ENCODE assay signal across 1 cellular context in genomic region chr17:75086496-75087181, GRCh38.
TF ChIP-seq lines count a peak whose summit lies in the region.

No MANE protein-coding gene starts in this region.

TF ChIP-seq in A549, 52 proteins besides CTCF, POLR2A, EP300 and RAD21 (continued from another document):
- TF ChIP-seq ATOH8 (CRISPR knock-in tag; IDR thresholded peaks at IDR 0.05; ENCODE audit: low read depth): no peak
- TF ChIP-seq BHLHE40 (IDR thresholded peaks at IDR 0.05; ENCODE audit: low read depth, low read length): no peak
- TF ChIP-seq ZNF302 (CRISPR knock-in tag; IDR thresholded peaks at IDR 0.05): no peak
- TF ChIP-seq MAFK (IDR thresholded peaks at IDR 0.05; ENCODE audit: partially characterized antibody): no peak
- peak; percentile 12; the same call in 1 of the 2 replicates for TF ChIP-seq HOXB13 (CRISPR knock-in tag; IDR thresholded peaks at IDR 0.05; ENCODE audit: low read depth)
TF ChIP-seq in A549: peak in this region for 2.
